Comparison of ENCODE assay signal across 8 cellular contexts in the genomic region with DNA sequence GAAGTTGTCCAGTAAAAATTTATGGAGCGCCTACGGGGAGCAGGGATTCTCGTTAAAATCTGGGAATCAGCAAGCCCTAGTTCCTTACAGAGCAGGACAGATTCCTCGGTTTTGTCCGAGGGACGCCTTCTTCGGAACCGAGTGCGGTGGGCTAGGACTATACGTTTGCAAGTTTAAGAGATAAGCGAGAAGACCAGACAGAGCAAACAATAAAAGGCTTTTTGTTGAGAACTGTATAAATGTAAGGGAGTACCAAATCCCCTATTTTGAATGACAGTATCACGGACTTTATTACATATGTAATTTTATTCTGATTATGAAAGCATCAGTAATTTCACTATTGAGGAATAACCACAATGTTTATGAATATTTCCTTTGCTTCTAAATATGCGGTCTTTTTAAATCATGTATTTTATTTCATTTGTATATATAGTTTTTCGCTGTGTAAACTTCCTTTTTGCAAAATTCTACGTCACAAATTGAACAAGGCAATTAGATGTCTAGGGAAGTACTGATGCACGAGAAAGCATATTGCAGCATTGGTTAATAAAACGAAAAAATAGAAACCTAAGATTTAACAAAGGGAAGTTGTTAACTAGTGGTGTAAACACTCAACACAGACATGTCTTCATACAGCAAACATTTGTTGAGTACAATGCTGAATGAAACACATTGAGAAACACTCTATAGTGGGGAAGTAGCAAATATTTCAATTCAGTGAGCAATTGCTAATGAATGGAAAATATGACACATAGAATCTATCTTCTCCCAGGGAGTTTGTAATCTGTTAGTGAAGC. TPM values are rescaled to one million over a fixed set of nuclear protein-coding genes. Genes with fewer than 3 reads are reported as not detected.
DNase-seq lines count a peak whose midpoint lies in the region; ATAC-seq and TF ChIP-seq lines count a peak whose summit lies in the region.

No MANE protein-coding gene starts in this region.

- H3K36me3 ChIP-seq in body of pancreas (replicated peaks in 1 of 2; ENCODE audit: insufficient read depth in 1 of 2, low read depth in 2 of 2) (no peaks in the 10 kb centered on the region), testis (ENCODE audit: low read depth, missing control alignments) (no peaks in the 10 kb centered on the region)

- ATAC-seq in body of pancreas: no peak
- ATAC-seq in HG02870 (IDR thresholded peaks at IDR 0.05; ENCODE audit: unreplicated experiment): no peak

- TF ChIP-seq CTCF in body of pancreas (IDR thresholded peaks at IDR 0.05): no peak
- TF ChIP-seq CTCF in testis (IDR thresholded peaks at IDR 0.05): no peak

- H3K4me1 ChIP-seq in body of pancreas (peaks cover 28% of the 10 kb centered on the region), testis (peaks cover 8% of the 10 kb centered on the region)

- TF ChIP-seq POLR2A in body of pancreas (IDR thresholded peaks at IDR 0.05): no peak
- TF ChIP-seq POLR2A in testis (IDR thresholded peaks at IDR 0.05): no peak

- peak overlapping the region; percentile 89 to 100 (median 99) for H3K27ac ChIP-seq in body of pancreas
- peak overlapping the region; percentile 98 for H3K27ac ChIP-seq in layer of hippocampus (ENCODE audit: low read depth, low read length)
- peak overlapping the region; percentile 96 to 99 for H3K27ac ChIP-seq in testis

- H3K27me3 ChIP-seq in body of pancreas: no peaks in the 10 kb centered on the region
- H3K27me3 ChIP-seq in layer of hippocampus (ENCODE audit: control insufficient read depth, insufficient read depth, low read length): no peaks in the 10 kb centered on the region
- H3K27me3 ChIP-seq in testis: no peaks in the 10 kb centered on the region

- DNase-seq in GM03348 (ENCODE audit: low spot score) (peak; percentile 46), MV-4-11 (lab: John Stamatoyannopoulos, UW) (peak; percentile 79), body of pancreas (no peak), testis (no peak), NCI-H2107 treated with DMSO at 0.1 percent for 48 hours (lab: John Stamatoyannopoulos, UW; ENCODE audit: unreplicated experiment) (no peak), NCI-H446 treated with DMSO at 0.1 percent for 48 hours (lab: John Stamatoyannopoulos, UW) (no peak)

- peak overlapping the region; percentile 53 to 61 for H3K4me3 ChIP-seq in body of pancreas
- H3K4me3 ChIP-seq in testis: peak overlapping the region; percentile 86 to 100

- intact Hi-C loops in body of pancreas (cut with DNase I): no loop called here
- intact Hi-C loops in testis (cut with DNase I; ENCODE audit: low total_unique reads): loop anchor here (10.0 kb wide), 1 partner anchor 201 kb away; a partner anchor contains a TSS

- WGBS in body of pancreas, 2 donors: 7 to 8% methylated on average over 17 of the region's 17 CpGs
- 6 to 10% methylated on average over 15 to 17 of the region's 17 CpGs for WGBS in testis, 2 donors

- H3K9me3 ChIP-seq in body of pancreas (no peaks in the 10 kb centered on the region), testis (no peaks in the 10 kb centered on the region)

RNA-seq across cellular contexts. Expression of a gene that starts 1.2 kb away (rescaled TPM):
- total RNA-seq in body of pancreas (100 to 1,000 TPM; 117 to 124 TPM), testis (100 to 1,000 TPM; 132 to 180 TPM)
- polyA plus RNA-seq in testis (ENCODE audit: insufficient read depth, low read depth, low replicate concordance): 65.2 TPM

Comparison
In these comparisons a context has a peak if more than half of its experiments do, and no peak if none do; other contexts are left out.
1. DNase-seq: peak in GM03348 (single experiment) and MV-4-11 (single experiment); none in body of pancreas (0 of 4), testis (single experiment), NCI-H2107 treated with DMSO at 0.1 percent for 48 hours (single experiment) and NCI-H446 treated with DMSO at 0.1 percent for 48 hours (single experiment).
2. Peak in every context shown above with its lines, with median percentiles within 50 percentile points of each other: H3K27ac ChIP-seq.